9 cellular contexts compared by ENCODE assay signal in genomic region chr19:38710928-38711725, GRCh38. TPM values are rescaled to one million over a fixed set of nuclear protein-coding genes. Genes with fewer than 3 reads are reported as not detected.
DNase-seq lines count a peak whose midpoint lies in the region; ATAC-seq and TF ChIP-seq lines count a peak whose summit lies in the region.
"Had no signal": no experiment of that assay in that cellular context is flagged by ENCODE, and none has a peak within 500 bp of the region (broad histone marks: within the 10 kb centered on the region; RNA-seq: fewer than 3 reads in every experiment).

No MANE protein-coding gene starts in this region.

- H3K27ac ChIP-seq in dorsolateral prefrontal cortex (peak overlapping the region; percentile 58 to 99 (median 90)), mesodermal cell (ENCODE audit: low read depth, low read length, severe bottlenecking) (peak overlapping the region; percentile 62), thymus (ENCODE audit: low read depth) (peak overlapping the region; percentile 46)

- no peak for ATAC-seq in esophagus mucosa

- intact Hi-C loops in dorsolateral prefrontal cortex (cut with DNase I), result loop anchor here in 1 of 2 donors (5.0 kb wide), 1 partner anchor 54 kb away; no protein-coding TSS in a partner anchor

- H3K27me3 ChIP-seq in dorsolateral prefrontal cortex (no peaks in the 10 kb centered on the region), thymus (ENCODE audit: control insufficient read depth, insufficient read depth) (no peaks in the 10 kb centered on the region)

- H3K4me3 ChIP-seq in dorsolateral prefrontal cortex (peak overlapping the region in 2 of 59 donors; percentile 9 to 13), mesodermal cell (ENCODE audit: extremely low read depth, insufficient read depth, low read length, poor library complexity, severe bottlenecking) (no peak overlapping the region), thymus (ENCODE audit: low read length) (no peak overlapping the region)

- peaks cover 4% of the 10 kb centered on the region for H3K4me1 ChIP-seq in mesodermal cell (ENCODE audit: control insufficient read depth, insufficient read depth, low read length, poor library complexity, severe bottlenecking)
- H3K4me1 ChIP-seq in thymus (ENCODE audit: control insufficient read depth, insufficient read depth, low read length), result no peaks in the 10 kb centered on the region

- H3K9me3 ChIP-seq in mesodermal cell (ENCODE audit: control insufficient read depth, low read length), result no peaks in the 10 kb centered on the region
- H3K9me3 ChIP-seq in thymus (ENCODE audit: control insufficient read depth), result no peaks in the 10 kb centered on the region

- 90 to 92% methylated on average over 22 to 24 of the region's 25 CpGs for WGBS in mesodermal cell (ENCODE audit: insufficient coverage in 2 of 2), 2 experiments
- 94% methylated on average over 25 of the region's 25 CpGs for WGBS in thymus

- no peak for TF ChIP-seq CTCF in dorsolateral prefrontal cortex (IDR thresholded peaks at IDR 0.05 in 54 of 56, conservative IDR thresholded peaks at IDR 0.05 in 2 of 56; ENCODE audit: low read depth in 1 of 56, partially characterized antibody in 56 of 56)

- DNase-seq in RPMI7951 (ENCODE audit: low read depth) (peak; percentile 88), dorsolateral prefrontal cortex (no peak), NCI-H69 (lab: John Stamatoyannopoulos, UW) (no peak)
- DNase-seq in activated CD4-positive, CD25-positive, alpha-beta regulatory T cell treated with anti-CD3 and anti-CD28 coated beads, Interleukin-2, amount 50 U/mL, for 72 hours, result no peak
- DNase-seq: activated gamma-delta T cell treated with Interleukin-2 at 50 U/mL for 16 hours, T-helper 9 cell had no signal

- H3K36me3 ChIP-seq in mesodermal cell (ENCODE audit: control insufficient read depth, insufficient read depth, low read length), result peaks cover 97% of the 10 kb centered on the region
- H3K36me3 ChIP-seq in thymus (ENCODE audit: control insufficient read depth, insufficient read depth), result peaks cover 36% of the 10 kb centered on the region

RNA-seq across cellular contexts. Expression of gene CAPN12, which starts 33.1 kb away (rescaled TPM):
- total RNA-seq in RPMI7951 (2014; rRNA removed; shearing (Covaris generic)), result not detected in 2 replicates
- total RNA-seq in dorsolateral prefrontal cortex (1 to 10 TPM in 55 of 120 experiments, under 1 TPM in 32, not detected in 33; 0.19 to 3.0 (median 1.2) TPM), esophagus mucosa (2.2 TPM)
- polyA plus RNA-seq in mesodermal cell (2013, experiment 1 of 2), result 4.4 TPM
- 3.0 TPM for polyA plus RNA-seq in mesodermal cell (2013, experiment 2 of 2)
- polyA plus RNA-seq in thymus, result 6.5 TPM
